1 cellular context compared by ENCODE assay signal in the genomic region with DNA sequence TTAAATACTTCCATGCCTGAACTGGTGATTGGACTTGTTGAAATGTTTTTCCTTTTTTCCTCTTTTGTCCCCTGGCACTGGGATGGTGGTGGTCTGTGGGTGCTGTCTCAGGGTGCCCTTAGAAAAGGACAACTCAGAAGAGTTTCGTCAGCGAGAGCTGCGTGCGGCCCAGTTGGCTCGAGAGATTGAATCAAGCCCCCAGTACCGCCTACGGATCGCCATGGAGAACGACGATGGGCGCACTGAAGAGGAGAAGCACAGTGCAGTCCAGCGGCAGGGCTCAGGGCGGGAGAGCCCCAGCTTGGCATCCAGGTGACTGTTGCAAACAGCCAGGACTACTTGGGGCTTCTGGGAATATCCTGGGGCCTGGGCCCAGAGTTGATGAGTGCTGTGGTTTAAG.
A peak's percentile ranks its signal among the peaks of the same experiment; 100 is the strongest.
TF ChIP-seq lines count a peak whose summit lies in the region.

No MANE protein-coding gene starts in this region.

TF ChIP-seq in HepG2, 621 proteins besides CTCF, POLR2A, EP300 and RAD21:
- TF ChIP-seq, protein P1, sequence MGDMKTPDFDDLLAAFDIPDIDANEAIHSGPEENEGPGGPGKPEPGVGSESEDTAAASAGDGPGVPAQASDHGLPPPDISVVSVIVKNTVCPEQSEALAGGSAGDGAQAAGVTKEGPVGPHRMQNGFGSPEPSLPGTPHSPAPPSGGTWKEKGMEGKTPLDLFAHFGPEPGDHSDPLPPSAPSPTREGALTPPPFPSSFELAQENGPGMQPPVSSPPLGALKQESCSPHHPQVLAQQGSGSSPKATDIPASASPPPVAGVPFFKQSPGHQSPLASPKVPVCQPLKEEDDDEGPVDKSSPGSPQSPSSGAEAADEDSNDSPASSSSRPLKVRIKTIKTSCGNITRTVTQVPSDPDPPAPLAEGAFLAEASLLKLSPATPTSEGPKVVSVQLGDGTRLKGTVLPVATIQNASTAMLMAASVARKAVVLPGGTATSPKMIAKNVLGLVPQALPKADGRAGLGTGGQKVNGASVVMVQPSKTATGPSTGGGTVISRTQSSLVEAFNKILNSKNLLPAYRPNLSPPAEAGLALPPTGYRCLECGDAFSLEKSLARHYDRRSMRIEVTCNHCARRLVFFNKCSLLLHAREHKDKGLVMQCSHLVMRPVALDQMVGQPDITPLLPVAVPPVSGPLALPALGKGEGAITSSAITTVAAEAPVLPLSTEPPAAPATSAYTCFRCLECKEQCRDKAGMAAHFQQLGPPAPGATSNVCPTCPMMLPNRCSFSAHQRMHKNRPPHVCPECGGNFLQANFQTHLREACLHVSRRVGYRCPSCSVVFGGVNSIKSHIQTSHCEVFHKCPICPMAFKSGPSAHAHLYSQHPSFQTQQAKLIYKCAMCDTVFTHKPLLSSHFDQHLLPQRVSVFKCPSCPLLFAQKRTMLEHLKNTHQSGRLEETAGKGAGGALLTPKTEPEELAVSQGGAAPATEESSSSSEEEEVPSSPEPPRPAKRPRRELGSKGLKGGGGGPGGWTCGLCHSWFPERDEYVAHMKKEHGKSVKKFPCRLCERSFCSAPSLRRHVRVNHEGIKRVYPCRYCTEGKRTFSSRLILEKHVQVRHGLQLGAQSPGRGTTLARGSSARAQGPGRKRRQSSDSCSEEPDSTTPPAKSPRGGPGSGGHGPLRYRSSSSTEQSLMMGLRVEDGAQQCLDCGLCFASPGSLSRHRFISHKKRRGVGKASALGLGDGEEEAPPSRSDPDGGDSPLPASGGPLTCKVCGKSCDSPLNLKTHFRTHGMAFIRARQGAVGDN (CRISPR knock-in tag; IDR thresholded peaks at IDR 0.05): peak; percentile 24; the same call in 1 of the 2 replicates
- no peak for TF ChIP-seq ZNF619 (CRISPR knock-in tag; IDR thresholded peaks at IDR 0.05)
- TF ChIP-seq RORA (CRISPR knock-in tag; IDR thresholded peaks at IDR 0.05): no peak
- TF ChIP-seq POLR2G (IDR thresholded peaks at IDR 0.05; ENCODE audit: low read depth, low read length): peak; percentile 15
- TF ChIP-seq, protein P2, sequence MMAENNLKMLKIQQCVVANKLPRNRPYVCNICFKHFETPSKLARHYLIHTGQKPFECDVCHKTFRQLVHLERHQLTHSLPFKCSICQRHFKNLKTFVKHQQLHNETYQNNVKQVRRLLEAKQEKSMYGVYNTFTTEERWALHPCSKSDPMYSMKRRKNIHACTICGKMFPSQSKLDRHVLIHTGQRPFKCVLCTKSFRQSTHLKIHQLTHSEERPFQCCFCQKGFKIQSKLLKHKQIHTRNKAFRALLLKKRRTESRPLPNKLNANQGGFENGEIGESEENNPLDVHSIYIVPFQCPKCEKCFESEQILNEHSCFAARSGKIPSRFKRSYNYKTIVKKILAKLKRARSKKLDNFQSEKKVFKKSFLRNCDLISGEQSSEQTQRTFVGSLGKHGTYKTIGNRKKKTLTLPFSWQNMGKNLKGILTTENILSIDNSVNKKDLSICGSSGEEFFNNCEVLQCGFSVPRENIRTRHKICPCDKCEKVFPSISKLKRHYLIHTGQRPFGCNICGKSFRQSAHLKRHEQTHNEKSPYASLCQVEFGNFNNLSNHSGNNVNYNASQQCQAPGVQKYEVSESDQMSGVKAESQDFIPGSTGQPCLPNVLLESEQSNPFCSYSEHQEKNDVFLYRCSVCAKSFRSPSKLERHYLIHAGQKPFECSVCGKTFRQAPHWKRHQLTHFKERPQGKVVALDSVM (CRISPR knock-in tag; IDR thresholded peaks at IDR 0.05): no peak
- 0 out of 2 replicates have a peak, but pooled peaks have one; percentile 18 for TF ChIP-seq ZNF547 (CRISPR knock-in tag; IDR thresholded peaks at IDR 0.05)
- TF ChIP-seq ZNF652 (CRISPR knock-in tag; IDR thresholded peaks at IDR 0.05; ENCODE audit: borderline replicate concordance, low read depth): no peak
- TF ChIP-seq RCOR2 (CRISPR knock-in tag; IDR thresholded peaks at IDR 0.05): no peak
- 0 out of 2 replicates have a peak, but pooled peaks have one; percentile 23 for TF ChIP-seq ARNT2 (CRISPR knock-in tag; IDR thresholded peaks at IDR 0.05; ENCODE audit: low read depth)
- TF ChIP-seq RBM22 (optimal IDR thresholded peaks at IDR 0.05; ENCODE audit: low read length): peak; percentile 75
